Comparison of ENCODE assay signal across 8 cellular contexts in the genomic region with DNA sequence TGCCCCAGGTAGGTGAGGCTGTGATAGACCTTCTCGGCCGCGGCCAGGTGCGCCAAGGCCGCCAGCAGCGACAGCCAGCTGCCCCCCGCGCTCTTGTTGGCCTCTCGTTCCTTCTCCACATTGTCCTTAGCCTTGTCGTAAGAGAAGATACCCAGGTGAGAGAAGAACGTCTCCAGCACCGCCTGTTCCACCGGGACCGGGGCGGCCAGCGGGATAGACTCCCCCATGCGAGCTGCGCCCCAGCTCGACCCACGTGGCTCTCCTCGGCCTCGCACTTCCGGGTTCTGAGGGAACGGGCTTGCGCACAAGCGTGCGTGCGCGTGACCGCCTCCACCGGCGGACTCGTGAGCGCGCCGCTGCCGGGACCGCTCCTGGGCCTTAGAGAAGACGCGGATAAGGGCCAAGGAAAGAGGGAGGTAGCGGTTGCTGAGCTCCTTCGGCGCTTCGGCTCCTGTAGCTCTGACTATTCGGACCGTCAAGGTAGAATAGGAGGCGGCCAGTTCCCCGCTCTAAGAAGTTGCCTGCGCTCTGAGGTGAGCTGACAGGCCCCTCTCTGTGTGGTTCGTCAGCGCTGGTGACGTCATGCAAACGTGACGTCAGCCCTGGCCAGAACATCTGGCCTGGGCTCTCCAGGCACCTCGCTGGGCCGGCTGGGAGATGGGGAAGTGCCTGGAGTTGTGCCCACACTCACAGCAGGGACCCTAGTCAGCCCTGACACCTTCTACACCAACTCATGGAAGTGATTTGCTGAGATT. TPM values are rescaled to one million over a fixed set of nuclear protein-coding genes. Genes with fewer than 3 reads are reported as not detected.
DNase-seq lines count a peak whose midpoint lies in the region; ATAC-seq, FAIRE-seq and TF ChIP-seq lines count a peak whose summit lies in the region.

KICS2 (minus strand) TSS at position 286 of the 755 bp plus-strand sequence; CDS start at position 227, 59 bp downstream.

- no peaks in the 10 kb centered on the region for H3K36me3 ChIP-seq in adipocyte (ENCODE audit: control insufficient read depth, insufficient read depth, low read length, severe bottlenecking)
- H3K36me3 ChIP-seq in heart left ventricle: no peaks in the 10 kb centered on the region

- TF ChIP-seq POLR2A in GM12891 (IDR thresholded peaks at IDR 0.05; ENCODE audit: low read depth, low read length): peak; percentile 88
- TF ChIP-seq POLR2A in heart left ventricle (IDR thresholded peaks at IDR 0.05): peak in 1 of 2 donors; percentile 72

- H3K4me1 ChIP-seq in adipocyte (ENCODE audit: control insufficient read depth, insufficient read depth, low read length): peaks cover 9% of the 10 kb centered on the region
- peaks cover 0 to 31% (median 7%) of the 10 kb centered on the region in 12 donors for H3K4me1 ChIP-seq in heart left ventricle

- no peaks in the 10 kb centered on the region for H3K27me3 ChIP-seq in adipocyte (replicated peaks; ENCODE audit: control insufficient read depth, insufficient read depth, low read length)
- no peaks in the 10 kb centered on the region for H3K27me3 ChIP-seq in heart left ventricle

- H3K27me3 Mint-ChIP-seq in type B pancreatic cell: peaks cover 4% of the 10 kb centered on the region

- intact Hi-C loops in heart left ventricle (cut with DNase I): no loop called here

- 0 to 1% (median 0%) methylated on average over 28 to 56 of the region's 56 CpGs for WGBS in heart left ventricle, 4 donors

- no peaks in the 10 kb centered on the region for H3K36me3 Mint-ChIP-seq in type B pancreatic cell

- H3K9ac ChIP-seq in adipocyte (ENCODE audit: low read length): peak within 1 kb of the TSS; percentile 93

- H3K27ac ChIP-seq in heart left ventricle: peak within 1 kb of the TSS; percentile 70 to 94 (median 88)

- H3K4me3 Mint-ChIP-seq in type B pancreatic cell: peak within 1 kb of the TSS; percentile 93

- peaks cover 16% of the 10 kb centered on the region for H3K4me1 Mint-ChIP-seq in type B pancreatic cell (ENCODE audit: unreplicated experiment)

- TF ChIP-seq CTCF in heart left ventricle (IDR thresholded peaks at IDR 0.05) (no peak), type B pancreatic cell (conservative IDR thresholded peaks at IDR 0.05) (no peak)

- peak; percentile 96 for FAIRE-seq in GM12891 (lab: Jason Lieb, UNC)

- peak within 1 kb of the TSS; percentile 90 for H3K27ac Mint-ChIP-seq in type B pancreatic cell

- ATAC-seq in HG02798 (IDR thresholded peaks at IDR 0.05; ENCODE audit: poor library complexity, unreplicated experiment) (peak; percentile 97), heart left ventricle (peak; percentile 99 to 100 (median 99))

- H3K9me3 Mint-ChIP-seq in type B pancreatic cell: no peaks in the 10 kb centered on the region

- DNase-seq in GM12891 (ENCODE audit: insufficient read length, low spot score) (peak; percentile 80), NCI-H1417 treated with DMSO at 0.1 percent for 48 hours (lab: John Stamatoyannopoulos, UW) (peak; percentile 32), SW 1271 (lab: John Stamatoyannopoulos, UW) (peak; percentile 78 to 86), adipocyte (ENCODE audit: low read depth) (peak; percentile 98), heart left ventricle (peak; percentile 92 to 97 (median 94)), pons (ENCODE audit: low spot score) (peak; percentile 93), type B pancreatic cell (ENCODE audit: extremely low spot score, unreplicated experiment) (peak; percentile 92)

- H3K9me3 ChIP-seq in adipocyte (ENCODE audit: control insufficient read depth, low read length) (no peaks in the 10 kb centered on the region), heart left ventricle (no peaks in the 10 kb centered on the region)

- peak within 1 kb of the TSS; percentile 94 for H3K4me3 ChIP-seq in adipocyte (ENCODE audit: low read length)
- H3K4me3 ChIP-seq in heart left ventricle: peak within 1 kb of the TSS; percentile 62 to 95 (median 81)

TF ChIP-seq in GM12891, 5 proteins besides CTCF, POLR2A, EP300 and RAD21:
- TF ChIP-seq POU2F2 (IDR thresholded peaks at IDR 0.05; ENCODE audit: low read depth, low read length): peak; percentile 33; the same call in 1 of the 2 replicates
- peak; percentile 88 for TF ChIP-seq POLR2AphosphoS5 (IDR thresholded peaks at IDR 0.05; ENCODE audit: low read depth, low read length)
- TF ChIP-seq TAF1 (IDR thresholded peaks at IDR 0.05; ENCODE audit: low read depth, low read length): peak; percentile 75
- TF ChIP-seq SPI1 (IDR thresholded peaks at IDR 0.05; ENCODE audit: low read depth, low read length): peak; percentile 51
- TF ChIP-seq PAX5 (IDR thresholded peaks at IDR 0.05; ENCODE audit: insufficient read depth, low read length, severe bottlenecking): no peak

RNA-seq across cellular contexts. Expression of gene KICS2, which starts in this region (rescaled TPM):
- polyA plus RNA-seq in GM12891 (2012; ENCODE audit: low read depth, missing spikeins): 4.3 TPM
- 1 to 10 TPM; 3.0 to 6.7 (median 5.1) TPM for total RNA-seq in heart left ventricle
- 1 to 10 TPM; 1.8 to 3.7 TPM for polyA plus RNA-seq in heart left ventricle
- total RNA-seq in type B pancreatic cell (ENCODE audit: low replicate concordance): 6.0 and 7.1 TPM in 2 replicates

Comparison
In these comparisons a context has a peak if more than half of its experiments do, and no peak if none do; other contexts are left out.
1. Peak in every context shown above with its lines: DNase-seq, ATAC-seq, H3K4me3 ChIP-seq and H3K27ac ChIP-seq.
2. DNase-seq: peak in every context shown above with its lines; median percentile 98 in adipocyte; 94 in heart left ventricle; 93 in pons; 92 in type B pancreatic cell; 82 in SW 1271; 80 in GM12891; 32 in NCI-H1417 treated with DMSO at 0.1 percent for 48 hours.